ENCODE assay signal across 29 cellular contexts in genomic region chr5:6554812-6555211, GRCh38.
"Had no signal": no experiment of that assay in that cellular context is flagged by ENCODE, and none has a peak within 500 bp of the region (broad histone marks: within the 10 kb centered on the region; RNA-seq: fewer than 3 reads in every experiment).

No MANE protein-coding gene starts in this region.

- H3K9me3 ChIP-seq: adrenal gland, body of pancreas, breast epithelium, Peyer's patch, SJSA1, SK-N-SH had no signal

- H3K27me3 ChIP-seq: adrenal gland, Peyer's patch, SJSA1 had no signal

- ATAC-seq: activated CD8-positive, alpha-beta T cell treated with anti-CD3 and anti-CD28 coated beads for 36 hours; activated naive CD4-positive, alpha-beta T cell treated with anti-CD3 and anti-CD28 coated beads, Interleukin-2, amount 50 U/mL, for 72 hours; body of pancreas; PC-3 had no signal

- H3K4me3 ChIP-seq: adrenal gland, body of pancreas, breast epithelium, Peyer's patch, SJSA1 had no signal

- H3K36me3 ChIP-seq: adrenal gland, breast epithelium, Peyer's patch, SJSA1 had no signal

- FAIRE-seq: astrocyte, TTC549 had no signal

- H3K4me1 ChIP-seq: adrenal gland, body of pancreas, breast epithelium, Peyer's patch, SJSA1 had no signal

- H3K27ac ChIP-seq: adrenal gland, body of pancreas, breast epithelium, Peyer's patch, SJSA1 had no signal

- DNase-seq: activated CD4-positive, alpha-beta T cell treated with anti-CD3 and anti-CD28 coated beads, Interleukin-2, amount 10 ng/mL, durations not matched to agents 24 days and 14 days; activated CD4-positive, alpha-beta T cell treated with anti-CD3 and anti-CD28 coated beads, Interleukin-2, amount 50 U/mL, for 4 hours; activated CD8-positive, alpha-beta T cell treated with anti-CD3 and anti-CD28 coated beads for 36 hours; activated gamma-delta T cell; activated naive CD4-positive, alpha-beta T cell treated with Interleukin-2 at 50 U/mL for 16 hours; activated T-cell treated with anti-CD3 and anti-CD28 coated beads, Interleukin-2, amount 50 U/mL, for 24 hours; body of pancreas; NCI-H1092 treated with DMSO at 0.1 percent for 48 hours; NCI-H1417; NCI-H146; NCI-H187; NCI-H2029 treated with DMSO at 0.1 percent for 48 hours; NCI-H2107; NCI-H2171; NCI-H510A; NCI-H526; NCI-H748 treated with DMSO at 0.1 percent for 48 hours; NK-92 treated with Interleukin-12 subunit alpha and Interleukin-12 subunit beta, amount 100 ng/mL, for 24 hours; PC-3; Peyer's patch; RPMI8226; SHP77 treated with DMSO at 0.1 percent for 48 hours; SK-N-SH had no signal
